In the genomic region with DNA sequence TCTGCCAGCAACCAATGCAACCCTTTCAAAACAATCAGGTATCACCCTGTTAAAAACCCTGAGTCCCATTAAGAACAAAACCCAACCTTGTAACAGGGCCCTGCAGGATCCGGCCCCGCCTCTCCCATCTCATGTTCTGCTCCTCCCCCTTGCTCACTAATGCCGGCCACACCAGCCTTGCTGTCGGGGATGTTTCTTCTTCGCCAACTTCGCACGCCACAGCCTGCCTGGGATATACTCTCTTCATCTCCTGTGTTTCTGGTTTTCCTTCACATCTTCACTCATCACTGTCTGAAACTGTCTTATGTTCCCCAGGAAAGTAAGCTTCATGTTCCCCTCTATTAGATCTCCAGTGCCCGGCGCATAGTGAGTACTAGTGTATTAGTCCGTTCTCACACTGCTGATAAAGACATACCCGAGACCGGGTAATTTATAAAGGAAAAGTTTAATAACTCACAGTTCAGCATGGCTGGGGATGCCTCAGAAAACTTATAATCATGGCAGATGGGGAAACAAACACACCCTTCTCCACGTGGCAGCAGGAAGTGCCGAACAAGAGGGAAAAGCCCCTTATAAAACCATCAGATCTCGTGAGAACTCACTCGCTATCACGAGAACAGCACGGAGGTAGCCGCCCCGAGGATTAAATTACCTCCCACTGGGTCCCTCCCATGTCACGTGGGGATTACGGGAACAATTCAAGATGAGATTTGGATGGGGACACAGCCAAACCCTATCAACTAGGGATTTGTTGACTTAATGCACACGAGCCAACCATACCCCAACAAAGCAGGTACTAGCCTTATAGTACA, we compare ENCODE assay signal across 8 cellular contexts. TPM values are rescaled to one million over a fixed set of nuclear protein-coding genes. Genes with fewer than 3 reads are reported as not detected.
DNase-seq lines count a peak whose midpoint lies in the region; ATAC-seq and TF ChIP-seq lines count a peak whose summit lies in the region.

No MANE protein-coding gene starts in this region.

- TF ChIP-seq CTCF in neural crest cell (conservative IDR thresholded peaks at IDR 0.05) = no peak

- peaks cover 51% of the 10 kb centered on the region for H3K4me1 Mint-ChIP-seq in neural crest cell

- H3K36me3 Mint-ChIP-seq in neural crest cell (ENCODE audit: low read depth) = peaks cover 10% of the 10 kb centered on the region

- no peaks in the 10 kb centered on the region for H3K27me3 Mint-ChIP-seq in neural crest cell (ENCODE audit: low read depth)

- no peak for ATAC-seq in GM21723 (IDR thresholded peaks at IDR 0.05; ENCODE audit: unreplicated experiment)
- no peak for ATAC-seq in HG03460 (IDR thresholded peaks at IDR 0.05; ENCODE audit: unreplicated experiment)

- H3K9me3 Mint-ChIP-seq in neural crest cell = no peaks in the 10 kb centered on the region

- DNase-seq in CMK (ENCODE audit: low read depth) = peak; percentile 66
- peak; percentile 93 for DNase-seq in OCI-M2 (lab: John Stamatoyannopoulos, UW; ENCODE audit: unreplicated experiment)
- peak; percentile 78 for DNase-seq in fibroblast of gingiva (ENCODE audit: low read depth)
- DNase-seq in neural crest cell (ENCODE audit: low read depth, low spot score) = peak; percentile 35
- no peak for DNase-seq in cortex of kidney (lab: John Stamatoyannopoulos, UW)
- DNase-seq in NCI-H1930 (lab: John Stamatoyannopoulos, UW) = no peak

- H3K4me3 Mint-ChIP-seq in neural crest cell = peak overlapping the region; percentile 73

- H3K27ac Mint-ChIP-seq in neural crest cell (ENCODE audit: unreplicated experiment) = peak overlapping the region; percentile 14

RNA-seq across cellular contexts. Expression of gene TP53RK, which starts 5.1 kb away (rescaled TPM):
- 19.5 and 19.8 TPM in 2 replicates for total RNA-seq in neural crest cell

RNA-seq across cellular contexts. Expression of gene SLC2A10, which starts 25.3 kb away (rescaled TPM):
- 11.3 and 12.7 TPM in 2 replicates for total RNA-seq in neural crest cell

RNA-seq across cellular contexts. Expression of gene SLC13A3, which starts 32.9 kb away (rescaled TPM):
- 6.1 and 6.7 TPM in 2 replicates for total RNA-seq in neural crest cell

Comparison
In these comparisons a context has a peak if more than half of its experiments do, and no peak if none do; other contexts are left out.
1. DNase-seq: peak in CMK (single experiment), OCI-M2 (single experiment), fibroblast of gingiva (single experiment) and neural crest cell (single experiment); none in cortex of kidney (single experiment) and NCI-H1930 (0 of 2).